Comparison of ENCODE assay signal across 9 cellular contexts in the genomic region with DNA sequence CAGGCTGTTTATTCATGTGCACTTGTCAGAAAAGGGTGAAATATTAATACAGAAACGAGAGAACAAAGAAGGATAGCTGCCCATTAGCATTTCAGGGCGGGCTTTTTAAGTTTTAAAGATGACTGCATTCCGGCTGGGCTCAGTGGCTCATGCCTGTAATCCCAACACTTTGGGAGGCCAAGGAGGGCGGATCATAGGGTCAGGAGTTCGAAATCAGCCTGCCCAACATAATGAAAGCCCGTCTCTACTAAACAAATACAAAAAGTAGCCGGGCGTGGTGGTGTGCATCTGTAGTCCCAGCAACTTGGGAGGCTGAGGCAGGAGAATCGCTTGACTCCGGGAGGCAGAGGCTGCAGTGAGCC.
DNase-seq lines count a peak whose midpoint lies in the region; ATAC-seq and TF ChIP-seq lines count a peak whose summit lies in the region.
"Had no signal": no experiment of that assay in that cellular context is flagged by ENCODE, and none has a peak within 500 bp of the region (broad histone marks: within the 10 kb centered on the region; RNA-seq: fewer than 3 reads in every experiment).

No MANE protein-coding gene starts in this region.

- no peaks in the 10 kb centered on the region for H3K27me3 ChIP-seq in thymus (ENCODE audit: control insufficient read depth, insufficient read depth)

- H3K9me3 ChIP-seq in thymus (ENCODE audit: control insufficient read depth), result no peaks in the 10 kb centered on the region

- H3K4me3 ChIP-seq in iPS-11a (ENCODE audit: low read depth, low read length) (peak overlapping the region; percentile 60), thymus (ENCODE audit: low read length) (peak overlapping the region; percentile 79)

- no peaks in the 10 kb centered on the region for H3K36me3 ChIP-seq in thymus (ENCODE audit: control insufficient read depth, insufficient read depth)

- H3K27ac ChIP-seq in thymus (ENCODE audit: low read depth), result peak overlapping the region; percentile 100

- peaks cover 13% of the 10 kb centered on the region for H3K4me1 ChIP-seq in thymus (ENCODE audit: control insufficient read depth, insufficient read depth, low read length)

- CTCF ChIA-PET in activated CD4-positive, alpha-beta T cell treated with anti-CD3 and anti-CD28 coated beads for 36 hours (lab: Charles Lee), result interaction anchor here (1.6 to 2.5 kb wide), 3 partner anchors 16 to 33 kb away, joined by 5 to 16 read pairs (median 16); a partner anchor contains a TSS
- CTCF ChIA-PET in activated CD4-positive, alpha-beta T cell treated with anti-CD3 and anti-CD28 coated beads, Interleukin-2, amount 10 ng/mL, durations not matched to agents 7 days and 5 days (lab: Charles Lee), result interaction anchor here (1.4 to 2.5 kb wide), 5 partner anchors 9 to 34 kb away, joined by 6 to 19 read pairs (median 7); a partner anchor contains a TSS

- no peak for ATAC-seq in activated CD4-positive, alpha-beta T cell treated with anti-CD3 and anti-CD28 coated beads for 36 hours

- H3K27ac Mint-ChIP-seq in activated CD4-positive, alpha-beta T cell treated with anti-CD3 and anti-CD28 coated beads for 36 hours, result no peak overlapping the region
- H3K27ac Mint-ChIP-seq in activated CD4-positive, alpha-beta T cell treated with anti-CD3 and anti-CD28 coated beads, Interleukin-2, amount 10 ng/mL, durations not matched to agents 7 days and 5 days, result no peak overlapping the region
- H3K27ac Mint-ChIP-seq: activated B cell treated with CpG ODN at 0.5 μM for 24 hours had no signal

- POLR2A ChIA-PET in activated CD4-positive, alpha-beta T cell treated with anti-CD3 and anti-CD28 coated beads for 36 hours (lab: Charles Lee), result interaction anchor here (0.6 to 5.8 kb wide), 15 partner anchors 12 to 911 kb away, joined by 4 to 246 read pairs (median 51); a partner anchor contains a TSS
- POLR2A ChIA-PET in activated CD4-positive, alpha-beta T cell treated with anti-CD3 and anti-CD28 coated beads, Interleukin-2, amount 10 ng/mL, durations not matched to agents 7 days and 5 days (lab: Charles Lee), result interaction anchor here (0.6 to 4.6 kb wide), 14 partner anchors 11 to 1649 kb away, joined by 3 to 205 read pairs (median 34); a partner anchor contains a TSS

- WGBS in thymus, result 15% methylated on average over 10 of the region's 10 CpGs

- H3K36me3 Mint-ChIP-seq in activated CD4-positive, alpha-beta T cell treated with anti-CD3 and anti-CD28 coated beads for 36 hours (ENCODE audit: low read depth), result peaks cover 1% of the 10 kb centered on the region
- no peaks in the 10 kb centered on the region for H3K36me3 Mint-ChIP-seq in activated CD4-positive, alpha-beta T cell treated with anti-CD3 and anti-CD28 coated beads, Interleukin-2, amount 10 ng/mL, durations not matched to agents 7 days and 5 days (ENCODE audit: low read depth)

- no peaks in the 10 kb centered on the region for H3K27me3 Mint-ChIP-seq in activated CD4-positive, alpha-beta T cell treated with anti-CD3 and anti-CD28 coated beads for 36 hours
- no peaks in the 10 kb centered on the region for H3K27me3 Mint-ChIP-seq in activated CD4-positive, alpha-beta T cell treated with anti-CD3 and anti-CD28 coated beads, Interleukin-2, amount 10 ng/mL, durations not matched to agents 7 days and 5 days
- H3K27me3 Mint-ChIP-seq: activated B cell treated with CpG ODN at 0.5 μM for 24 hours had no signal

- peak; percentile 43 for DNase-seq in activated CD4-positive, alpha-beta T cell treated with anti-CD3 and anti-CD28 coated beads for 36 hours
- no peak for DNase-seq in activated CD4-positive, alpha-beta T cell treated with anti-CD3 and anti-CD28 coated beads, Interleukin-2, amount 10 ng/mL, durations not matched to agents 7 days and 5 days
- DNase-seq in T1000 (lab: John Stamatoyannopoulos, UW) (peak; percentile 42), GM10266 (ENCODE audit: extremely low spot score) (no peak), HPDE6-E6E7 (ENCODE audit: extremely low spot score) (no peak), NCI-H1048 (lab: John Stamatoyannopoulos, UW) (no peak)

- intact Hi-C loops in activated CD4-positive, alpha-beta T cell treated with anti-CD3 and anti-CD28 coated beads for 36 hours (cut with DNase I, micrococcal nuclease), result loop anchor here (2.0 to 5.0 kb wide), 3 partner anchors 17 to 55 kb away; a partner anchor contains a TSS

- H3K4me3 Mint-ChIP-seq in activated CD4-positive, alpha-beta T cell treated with anti-CD3 and anti-CD28 coated beads for 36 hours, result no peak overlapping the region
- no peak overlapping the region for H3K4me3 Mint-ChIP-seq in activated CD4-positive, alpha-beta T cell treated with anti-CD3 and anti-CD28 coated beads, Interleukin-2, amount 10 ng/mL, durations not matched to agents 7 days and 5 days
- H3K4me3 Mint-ChIP-seq: activated B cell treated with CpG ODN at 0.5 μM for 24 hours had no signal

- H3K9me3 Mint-ChIP-seq in activated CD4-positive, alpha-beta T cell treated with anti-CD3 and anti-CD28 coated beads for 36 hours (ENCODE audit: low read depth), result peaks cover 3% of the 10 kb centered on the region
- H3K9me3 Mint-ChIP-seq in activated CD4-positive, alpha-beta T cell treated with anti-CD3 and anti-CD28 coated beads, Interleukin-2, amount 10 ng/mL, durations not matched to agents 7 days and 5 days, result peaks cover 2% of the 10 kb centered on the region
- H3K9me3 Mint-ChIP-seq: activated B cell treated with CpG ODN at 0.5 μM for 24 hours had no signal

- no peak for TF ChIP-seq CTCF in GM10266 (IDR thresholded peaks at IDR 0.05; ENCODE audit: control insufficient read depth, insufficient read depth, low read depth, missing control alignments)

- H3K4me1 Mint-ChIP-seq in activated CD4-positive, alpha-beta T cell treated with anti-CD3 and anti-CD28 coated beads for 36 hours, result peaks cover 4% of the 10 kb centered on the region
- H3K4me1 Mint-ChIP-seq in activated CD4-positive, alpha-beta T cell treated with anti-CD3 and anti-CD28 coated beads, Interleukin-2, amount 10 ng/mL, durations not matched to agents 7 days and 5 days, result peaks cover 41% of the 10 kb centered on the region

Comparison
In these comparisons a context has a peak if more than half of its experiments do, and no peak if none do; other contexts are left out.
1. DNase-seq: peak in activated CD4-positive, alpha-beta T cell treated with anti-CD3 and anti-CD28 coated beads for 36 hours (single experiment) and T1000 (single experiment); none in activated CD4-positive, alpha-beta T cell treated with anti-CD3 and anti-CD28 coated beads, Interleukin-2, amount 10 ng/mL, durations not matched to agents 7 days and 5 days (single experiment), GM10266 (single experiment), HPDE6-E6E7 (single experiment) and NCI-H1048 (single experiment).